ENCODE assay signal across 2 cellular contexts in the genomic region with DNA sequence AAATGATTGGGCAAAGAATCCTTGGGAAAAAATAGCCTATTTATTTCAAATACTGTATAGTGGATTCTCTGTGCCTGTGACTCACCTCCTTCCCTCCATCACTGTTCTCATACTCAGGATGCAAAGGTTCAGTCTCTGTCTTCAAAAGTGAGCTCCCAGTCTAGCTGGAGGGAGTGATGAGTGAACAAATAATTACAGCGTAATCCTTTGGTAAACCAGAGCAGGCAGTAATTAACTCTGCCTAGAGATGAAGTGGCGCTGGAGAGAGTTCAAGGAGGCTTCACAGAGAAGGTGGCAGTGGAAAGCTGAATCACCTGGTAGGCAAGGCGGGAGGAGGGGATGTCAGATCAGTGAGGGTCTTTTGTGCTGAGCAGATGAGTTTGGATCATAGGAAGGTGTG.
TF ChIP-seq lines count a peak whose summit lies in the region.

No MANE protein-coding gene starts in this region.

TF ChIP-seq in HEK293, 187 proteins besides CTCF, POLR2A, EP300 and RAD21:
- TF ChIP-seq ZBTB17 (tag by site-specific recombination; IDR thresholded peaks at IDR 0.05): peak; percentile 82
- peak; percentile 98 for TF ChIP-seq SP7 (tag by site-specific recombination; IDR thresholded peaks at IDR 0.05)
- TF ChIP-seq ZNF561 (tag by site-specific recombination; IDR thresholded peaks at IDR 0.05; ENCODE audit: borderline replicate concordance): no peak

TF ChIP-seq in HepG2, 621 proteins besides CTCF, POLR2A, EP300 and RAD21:
- TF ChIP-seq, protein P1, sequence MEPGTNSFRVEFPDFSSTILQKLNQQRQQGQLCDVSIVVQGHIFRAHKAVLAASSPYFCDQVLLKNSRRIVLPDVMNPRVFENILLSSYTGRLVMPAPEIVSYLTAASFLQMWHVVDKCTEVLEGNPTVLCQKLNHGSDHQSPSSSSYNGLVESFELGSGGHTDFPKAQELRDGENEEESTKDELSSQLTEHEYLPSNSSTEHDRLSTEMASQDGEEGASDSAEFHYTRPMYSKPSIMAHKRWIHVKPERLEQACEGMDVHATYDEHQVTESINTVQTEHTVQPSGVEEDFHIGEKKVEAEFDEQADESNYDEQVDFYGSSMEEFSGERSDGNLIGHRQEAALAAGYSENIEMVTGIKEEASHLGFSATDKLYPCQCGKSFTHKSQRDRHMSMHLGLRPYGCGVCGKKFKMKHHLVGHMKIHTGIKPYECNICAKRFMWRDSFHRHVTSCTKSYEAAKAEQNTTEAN (CRISPR knock-in tag; conservative IDR thresholded peaks at IDR 0.05): no peak
- TF ChIP-seq ZNF672 (CRISPR knock-in tag; IDR thresholded peaks at IDR 0.05) (no peak), TCF12 (IDR thresholded peaks at IDR 0.05) (no peak), TCF12 (CRISPR knock-in tag; IDR thresholded peaks at IDR 0.05) (no peak), KLF9 (CRISPR knock-in tag; IDR thresholded peaks at IDR 0.05; ENCODE audit: low read depth) (no peak), ZNF777 (CRISPR knock-in tag; IDR thresholded peaks at IDR 0.05) (no peak), TSC22D2 (CRISPR knock-in tag; IDR thresholded peaks at IDR 0.05; ENCODE audit: borderline replicate concordance) (no peak)
- TF ChIP-seq, protein P2, sequence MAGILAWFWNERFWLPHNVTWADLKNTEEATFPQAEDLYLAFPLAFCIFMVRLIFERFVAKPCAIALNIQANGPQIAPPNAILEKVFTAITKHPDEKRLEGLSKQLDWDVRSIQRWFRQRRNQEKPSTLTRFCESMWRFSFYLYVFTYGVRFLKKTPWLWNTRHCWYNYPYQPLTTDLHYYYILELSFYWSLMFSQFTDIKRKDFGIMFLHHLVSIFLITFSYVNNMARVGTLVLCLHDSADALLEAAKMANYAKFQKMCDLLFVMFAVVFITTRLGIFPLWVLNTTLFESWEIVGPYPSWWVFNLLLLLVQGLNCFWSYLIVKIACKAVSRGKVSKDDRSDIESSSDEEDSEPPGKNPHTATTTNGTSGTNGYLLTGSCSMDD (CRISPR knock-in tag; IDR thresholded peaks at IDR 0.05): no peak
